9 cellular contexts compared by ENCODE assay signal in genomic region chr20:13788167-13788834, GRCh38. TPM values are rescaled to one million over a fixed set of nuclear protein-coding genes. Genes with fewer than 3 reads are reported as not detected.
DNase-seq lines count a peak whose midpoint lies in the region; ATAC-seq, FAIRE-seq and TF ChIP-seq lines count a peak whose summit lies in the region.
"Had no signal": no experiment of that assay in that cellular context is flagged by ENCODE, and none has a peak within 500 bp of the region (broad histone marks: within the 10 kb centered on the region; RNA-seq: fewer than 3 reads in every experiment).

No MANE protein-coding gene starts in this region.

- no peak for FAIRE-seq in urothelium cell line (lab: Jason Lieb, UNC)

- H3K27me3 ChIP-seq in right lobe of liver (no peaks in the 10 kb centered on the region), sigmoid colon (no peaks in the 10 kb centered on the region)

- H3K4me1 Mint-ChIP-seq in IgD-negative memory B cell: peaks cover 26 to 36% (median 28%) of the 10 kb centered on the region in 3 donors

- H3K4me1 ChIP-seq in right lobe of liver (peaks cover 0 to 40% (median 13%) of the 10 kb centered on the region in 4 donors), sigmoid colon (peaks cover 0 to 59% (median 55%) of the 10 kb centered on the region in 4 donors)

- H3K27me3 Mint-ChIP-seq in IgD-negative memory B cell: no peaks in the 10 kb centered on the region
- H3K27me3 Mint-ChIP-seq: activated naive CD4-positive, alpha-beta T cell treated with anti-CD3 and anti-CD28 coated beads, Interleukin-2, amount 50 U/mL, for 24 hours had no signal

- TF ChIP-seq CTCF in RWPE1 (conservative IDR thresholded peaks at IDR 0.05; ENCODE audit: low read depth) (peak; percentile 76), right lobe of liver (IDR thresholded peaks at IDR 0.05) (peak; percentile 41 to 55 (median 53)), sigmoid colon (IDR thresholded peaks at IDR 0.05) (peak in 2 of 4 experiments; percentile 17 to 27)

- H3K4me3 ChIP-seq in right lobe of liver (no peak overlapping the region), sigmoid colon (no peak overlapping the region)

- intact Hi-C loops in right lobe of liver (cut with DNase I): no loop called here
- intact Hi-C loops in sigmoid colon (cut with DNase I): no loop called here

- peak overlapping the region in 1 of 4 donors; percentile 12 for H3K4me3 Mint-ChIP-seq in IgD-negative memory B cell

- WGBS in right lobe of liver (ENCODE audit: insufficient coverage, low coverage, low lambda C conversion rate, missing lambda C conversion rate): 6% methylated on average over 1 of the region's 1 CpG
- 7 to 13% methylated on average over 1 of the region's 1 CpG for WGBS in sigmoid colon, 2 donors

- CTCF ChIA-PET in RWPE1 (lab: Yijun Ruan, JAX): interaction anchor here (0.6 to 0.9 kb wide), 5 partner anchors 9 to 858 kb away, joined by 3 to 4 read pairs (median 3); no protein-coding TSS in a partner anchor

- no peak for TF ChIP-seq POLR2A in right lobe of liver (IDR thresholded peaks at IDR 0.05)
- TF ChIP-seq POLR2A in sigmoid colon (IDR thresholded peaks at IDR 0.05): no peak

- no peak for TF ChIP-seq EP300 in sigmoid colon (IDR thresholded peaks at IDR 0.05)

- no peaks in the 10 kb centered on the region for H3K36me3 Mint-ChIP-seq in IgD-negative memory B cell

- peaks cover 0 to 15% (median 6%) of the 10 kb centered on the region in 4 donors for H3K36me3 ChIP-seq in right lobe of liver
- peaks cover 0 to 50% (median 7%) of the 10 kb centered on the region in 4 donors for H3K36me3 ChIP-seq in sigmoid colon

- H3K27ac Mint-ChIP-seq in IgD-negative memory B cell: peak overlapping the region in 2 of 3 donors; percentile 2 to 74
- H3K27ac Mint-ChIP-seq: activated naive CD4-positive, alpha-beta T cell treated with anti-CD3 and anti-CD28 coated beads, Interleukin-2, amount 50 U/mL, for 24 hours had no signal

- ATAC-seq in GM19372 (IDR thresholded peaks at IDR 0.05; ENCODE audit: low read depth, unreplicated experiment) (peak; percentile 41), right lobe of liver (peak; percentile 51 to 77 (median 66))

- peak; percentile 48 for DNase-seq in DMS53 treated with DMSO at 0.1 percent for 48 hours (lab: John Stamatoyannopoulos, UW; ENCODE audit: unreplicated experiment)
- DNase-seq in RWPE1 (ENCODE audit: low spot score): peak; percentile 55
- DNase-seq in brain pericyte (ENCODE audit: low read depth, low spot score): peak; percentile 12
- peak; percentile 33 to 65 (median 64) for DNase-seq in right lobe of liver
- DNase-seq in urothelium cell line (ENCODE audit: low spot score): peak; percentile 55
- DNase-seq in sigmoid colon: no peak

- H3K27ac ChIP-seq in RWPE1 (no peak overlapping the region), right lobe of liver (peak overlapping the region; percentile 14 to 66 (median 58)), sigmoid colon (no peak overlapping the region)

- no peaks in the 10 kb centered on the region for H3K9me3 Mint-ChIP-seq in IgD-negative memory B cell
- H3K9me3 Mint-ChIP-seq: activated naive CD4-positive, alpha-beta T cell treated with anti-CD3 and anti-CD28 coated beads, Interleukin-2, amount 50 U/mL, for 24 hours had no signal

- POLR2A ChIA-PET in RWPE1 (lab: Yijun Ruan, JAX; ENCODE audit: low non-redundant PET): interaction anchor here (1.2 kb wide), 1 partner anchor 10 kb away, joined by 3 read pairs; no protein-coding TSS in a partner anchor

- H3K9me3 ChIP-seq in right lobe of liver: no peaks in the 10 kb centered on the region
- no peaks in the 10 kb centered on the region for H3K9me3 ChIP-seq in sigmoid colon

RNA-seq across cellular contexts. Expression of gene NDUFAF5, which starts 3.5 kb away (rescaled TPM):
- polyA plus RNA-seq in IgD-negative memory B cell: 9.1 TPM
- 10 to 100 TPM in 5 of 6 experiments, 1 to 10 TPM in 1; 9.8 to 15.9 (median 11.7) TPM for total RNA-seq in right lobe of liver
- total RNA-seq in sigmoid colon: 10 to 100 TPM; 17.4 to 21.7 (median 18.5) TPM
- polyA plus RNA-seq in sigmoid colon: 10 to 100 TPM; 18.5 to 28.2 (median 26.4) TPM

RNA-seq across cellular contexts. Expression of gene ESF1, which starts 3.6 kb away (rescaled TPM):
- polyA plus RNA-seq in IgD-negative memory B cell: 8.0 TPM
- 1 to 10 TPM; 4.4 to 8.9 (median 6.9) TPM for total RNA-seq in right lobe of liver
- total RNA-seq in sigmoid colon: 10 to 100 TPM; 14.0 to 20.5 (median 16.0) TPM
- 10 to 100 TPM in 1 of 3 donors, 1 to 10 TPM in 2; 7.2 to 11.3 (median 8.0) TPM for polyA plus RNA-seq in sigmoid colon

Comparison
In these comparisons a context has a peak if more than half of its experiments do, and no peak if none do; other contexts are left out.
1. H3K27ac ChIP-seq: peak in right lobe of liver (3 of 3); none in RWPE1 (single experiment) and sigmoid colon (0 of 4).